In the genomic region with DNA sequence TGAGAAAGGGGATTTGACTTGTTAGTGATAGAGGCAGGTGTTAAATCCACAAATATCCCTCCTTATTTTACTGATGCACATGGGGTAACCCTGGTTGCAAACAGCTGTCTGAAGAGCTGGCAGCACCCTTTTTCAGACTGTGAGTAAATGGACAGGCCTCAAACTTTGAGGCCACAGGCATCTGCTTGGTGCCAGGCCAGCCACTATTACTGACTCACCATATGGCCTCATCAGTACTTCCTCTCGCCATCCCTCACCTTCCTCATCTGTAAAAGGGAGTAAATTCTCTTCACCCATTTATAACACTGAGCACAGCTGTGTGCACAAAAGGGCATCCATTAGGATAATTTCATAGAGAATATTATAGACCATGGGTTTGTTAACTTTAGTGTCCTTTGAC, we compare ENCODE assay signal across 9 cellular contexts. TPM values are rescaled to one million over a fixed set of nuclear protein-coding genes. Genes with fewer than 3 reads are reported as not detected.
A peak's percentile ranks its signal among the peaks of the same experiment; 100 is the strongest.
DNase-seq lines count a peak whose midpoint lies in the region; ATAC-seq and TF ChIP-seq lines count a peak whose summit lies in the region.
"Had no signal": no experiment of that assay in that cellular context is flagged by ENCODE, and none has a peak within 500 bp of the region (broad histone marks: within the 10 kb centered on the region; RNA-seq: fewer than 3 reads in every experiment).

No MANE protein-coding gene starts in this region.

- no peaks in the 10 kb centered on the region for H3K27me3 ChIP-seq in uterus

- no peak for TF ChIP-seq CTCF in uterus (IDR thresholded peaks at IDR 0.05)

- no peak for TF ChIP-seq POLR2A in uterus (IDR thresholded peaks at IDR 0.05)

- H3K27ac Mint-ChIP-seq in stimulated activated naive CD8-positive, alpha-beta T cell treated with anti-CD3 and anti-CD28 coated beads, Interleukin-15, Interleukin-2, amounts not matched to agents 100 ng/mL and 50 ng/mL, for 24 hours, result peak overlapping the region; percentile 49
- H3K27ac Mint-ChIP-seq in stimulated activated naive CD8-positive, alpha-beta T cell treated with anti-CD3 and anti-CD28 coated beads, Interleukin-15, amount 100 ng/mL, for 72 hours, result no peak overlapping the region

- no peaks in the 10 kb centered on the region for H3K36me3 ChIP-seq in uterus

- peaks cover 4% of the 10 kb centered on the region for H3K27me3 Mint-ChIP-seq in stimulated activated naive CD8-positive, alpha-beta T cell treated with anti-CD3 and anti-CD28 coated beads, Interleukin-15, Interleukin-2, amounts not matched to agents 100 ng/mL and 50 ng/mL, for 24 hours
- peaks cover 9% of the 10 kb centered on the region for H3K27me3 Mint-ChIP-seq in stimulated activated naive CD8-positive, alpha-beta T cell treated with anti-CD3 and anti-CD28 coated beads, Interleukin-15, amount 100 ng/mL, for 72 hours

- no peak overlapping the region for H3K27ac ChIP-seq in uterus

- no peak for DNase-seq in stimulated activated naive CD8-positive, alpha-beta T cell treated with anti-CD3 and anti-CD28 coated beads, Interleukin-15, amount 100 ng/mL, for 72 hours
- DNase-seq in T1000 (lab: John Stamatoyannopoulos, UW), result peak; percentile 22
- peak; percentile 79 for DNase-seq in iris pigment epithelial cell (ENCODE audit: low read depth)
- DNase-seq in uterus, result no peak
- no peak for DNase-seq in left lobe of liver (ENCODE audit: low spot score)
- DNase-seq in NCI-H2196 (lab: John Stamatoyannopoulos, UW; ENCODE audit: unreplicated experiment), result no peak
- DNase-seq: NCI-H187 had no signal

- intact Hi-C loops in uterus (cut with DNase I; ENCODE audit: low total_unique reads), result no loop called here

- no peaks in the 10 kb centered on the region for H3K9me3 Mint-ChIP-seq in stimulated activated naive CD8-positive, alpha-beta T cell treated with anti-CD3 and anti-CD28 coated beads, Interleukin-15, Interleukin-2, amounts not matched to agents 100 ng/mL and 50 ng/mL, for 24 hours
- no peaks in the 10 kb centered on the region for H3K9me3 Mint-ChIP-seq in stimulated activated naive CD8-positive, alpha-beta T cell treated with anti-CD3 and anti-CD28 coated beads, Interleukin-15, amount 100 ng/mL, for 72 hours

- peaks cover 65% of the 10 kb centered on the region for H3K4me1 Mint-ChIP-seq in stimulated activated naive CD8-positive, alpha-beta T cell treated with anti-CD3 and anti-CD28 coated beads, Interleukin-15, Interleukin-2, amounts not matched to agents 100 ng/mL and 50 ng/mL, for 24 hours (ENCODE audit: low read depth)
- peaks cover 77% of the 10 kb centered on the region for H3K4me1 Mint-ChIP-seq in stimulated activated naive CD8-positive, alpha-beta T cell treated with anti-CD3 and anti-CD28 coated beads, Interleukin-15, amount 100 ng/mL, for 72 hours

- ATAC-seq in stimulated activated naive CD8-positive, alpha-beta T cell treated with anti-CD3 and anti-CD28 coated beads, Interleukin-15, amount 100 ng/mL, for 72 hours, result no peak
- ATAC-seq in HG03521 (IDR thresholded peaks at IDR 0.05; ENCODE audit: unreplicated experiment), result no peak
- ATAC-seq in left lobe of liver, result no peak

- peaks cover 9% of the 10 kb centered on the region for H3K36me3 Mint-ChIP-seq in stimulated activated naive CD8-positive, alpha-beta T cell treated with anti-CD3 and anti-CD28 coated beads, Interleukin-15, Interleukin-2, amounts not matched to agents 100 ng/mL and 50 ng/mL, for 24 hours (ENCODE audit: low read depth)

- H3K4me3 ChIP-seq in uterus, result no peak overlapping the region

- H3K4me3 Mint-ChIP-seq in stimulated activated naive CD8-positive, alpha-beta T cell treated with anti-CD3 and anti-CD28 coated beads, Interleukin-15, Interleukin-2, amounts not matched to agents 100 ng/mL and 50 ng/mL, for 24 hours, result no peak overlapping the region
- no peak overlapping the region for H3K4me3 Mint-ChIP-seq in stimulated activated naive CD8-positive, alpha-beta T cell treated with anti-CD3 and anti-CD28 coated beads, Interleukin-15, amount 100 ng/mL, for 72 hours

- H3K4me1 ChIP-seq in uterus, result peaks cover 0 to 18% of the 10 kb centered on the region in 2 donors

- no peaks in the 10 kb centered on the region for H3K9me3 ChIP-seq in uterus

RNA-seq across cellular contexts. Expression of gene TNIP1, which starts 11.9 kb away (rescaled TPM):
- total RNA-seq in uterus (10 to 100 TPM; 35.6 to 70.8 (median 50.7) TPM), left lobe of liver (74.5 TPM)

Comparison
In these comparisons a context has a peak if more than half of its experiments do, and no peak if none do; other contexts are left out.
1. DNase-seq: peak in T1000 (single experiment) and iris pigment epithelial cell (single experiment); none in stimulated activated naive CD8-positive, alpha-beta T cell treated with anti-CD3 and anti-CD28 coated beads, Interleukin-15, amount 100 ng/mL, for 72 hours (0 of 2), uterus (0 of 2), left lobe of liver (single experiment) and NCI-H2196 (single experiment).